Comparison of ENCODE assay signal across 8 cellular contexts in the genomic region with DNA sequence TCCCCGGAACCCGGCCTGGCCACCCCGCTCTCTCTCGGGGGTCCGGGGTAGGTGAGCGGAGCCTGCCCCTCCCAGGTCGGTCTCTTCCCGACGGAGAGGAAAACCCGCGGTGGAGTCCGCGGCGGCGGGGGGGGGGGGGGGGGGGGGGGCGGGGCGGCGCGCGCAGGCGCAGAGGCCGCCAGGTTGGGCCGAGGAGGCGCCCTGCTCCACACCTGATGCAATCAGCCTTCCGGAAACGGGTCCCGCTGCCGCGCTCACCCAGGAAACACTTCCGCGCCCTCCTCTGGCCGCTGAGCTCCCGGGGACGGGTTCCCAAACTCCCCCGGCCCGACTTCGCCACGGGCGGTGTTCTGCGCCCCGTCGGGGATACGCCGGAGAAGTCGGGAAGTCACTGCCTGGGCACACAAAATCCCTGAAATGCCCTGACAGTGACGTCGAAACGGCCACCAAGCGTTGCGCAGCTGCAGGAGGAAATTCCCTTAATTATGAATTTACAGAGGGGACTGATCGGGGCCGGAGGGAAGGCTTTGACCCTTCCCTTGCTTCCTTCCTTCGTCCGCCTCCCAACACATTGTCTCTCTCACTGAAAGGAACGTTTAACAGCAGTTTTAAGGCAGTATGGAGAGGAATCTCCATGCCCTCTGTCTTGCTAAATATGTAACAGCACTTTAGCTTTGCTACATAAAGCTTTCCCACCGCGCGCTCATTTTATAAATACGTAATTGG. TPM values are rescaled to one million over a fixed set of nuclear protein-coding genes. Genes with fewer than 3 reads are reported as not detected.
A peak's percentile ranks its signal among the peaks of the same experiment; 100 is the strongest.
DNase-seq lines count a peak whose midpoint lies in the region; ATAC-seq, FAIRE-seq and TF ChIP-seq lines count a peak whose summit lies in the region.

No MANE protein-coding gene starts in this region.

- peak overlapping the region; percentile 75 for H3K9ac ChIP-seq in SK-N-SH

- H3K79me2 ChIP-seq in SK-N-SH (ENCODE audit: insufficient read depth) = peaks cover 28% of the 10 kb centered on the region

- H3K9me2 ChIP-seq in SK-N-SH = no peaks in the 10 kb centered on the region

- WGBS in SK-N-SH (ENCODE audit: low lambda C conversion rate) = 30% methylated on average over 20 of the region's 59 CpGs
- WGBS in body of pancreas, 2 donors = 0 to 3% methylated on average over 9 to 58 of the region's 59 CpGs

- H3K27ac ChIP-seq in SK-N-SH (ENCODE audit: low read depth in 2 of 2, low read length in 1 of 2) = peak overlapping the region; percentile 29 to 89
- peak overlapping the region; percentile 92 to 97 (median 94) for H3K27ac ChIP-seq in body of pancreas

- ATAC-seq in body of pancreas = peak; percentile 72

- peaks cover 17 to 28% (median 20%) of the 10 kb centered on the region in 3 donors for H3K27me3 Mint-ChIP-seq in immature natural killer cell (ENCODE audit: low read depth in 3 of 3)

- TF ChIP-seq CTCF in SK-N-SH (IDR thresholded peaks at IDR 0.05) (no peak; the same call in 1 of the 2 replicates), body of pancreas (IDR thresholded peaks at IDR 0.05) (peak in 4 of 7 experiments; percentile 17 to 68 (median 54))

- peak overlapping the region; percentile 7 to 67 (median 50) for H3K4me3 Mint-ChIP-seq in immature natural killer cell

- peaks cover 0 to 5% (median 4%) of the 10 kb centered on the region in 3 donors for H3K36me3 Mint-ChIP-seq in immature natural killer cell

- H3K9me3 Mint-ChIP-seq in immature natural killer cell = peaks cover 0 to 18% (median 2%) of the 10 kb centered on the region in 6 donors

- H3K4me2 ChIP-seq in SK-N-SH = peak overlapping the region; percentile 75

- no peaks in the 10 kb centered on the region; the same call in 1 of the 2 replicates for H4K20me1 ChIP-seq in SK-N-SH (ENCODE audit: insufficient read depth)

- H3K4me3 ChIP-seq in SK-N-SH (ENCODE audit: low read depth in 2 of 2, low read length in 1 of 2) (peak overlapping the region; percentile 65 to 68), body of pancreas (peak overlapping the region; percentile 20 to 49)

- H3K9me3 ChIP-seq in SK-N-SH (no peaks in the 10 kb centered on the region), body of pancreas (no peaks in the 10 kb centered on the region)

- CTCF ChIA-PET in SK-N-SH (lab: Yijun Ruan, JAX) = interaction anchor here (0.6 to 9.5 kb wide), 13 partner anchors 15 to 661 kb away, joined by 3 to 196 read pairs (median 3); no protein-coding TSS in a partner anchor

- 0 out of 2 replicates have a peak, but pooled peaks have one; percentile 11 for TF ChIP-seq RAD21 in SK-N-SH (IDR thresholded peaks at IDR 0.05; ENCODE audit: low read length)

- H3K27me3 ChIP-seq in SK-N-SH (ENCODE audit: insufficient read depth) (no peaks in the 10 kb centered on the region), body of pancreas (no peaks in the 10 kb centered on the region)

- H3F3A ChIP-seq in SK-N-SH (replicated peaks; ENCODE audit: insufficient read depth) = peaks cover 18% of the 10 kb centered on the region

- TF ChIP-seq POLR2A in H54 (IDR thresholded peaks at IDR 0.05; ENCODE audit: low read depth, low read length) (peak; percentile 35; the same call in 1 of the 2 replicates), body of pancreas (IDR thresholded peaks at IDR 0.05) (peak; percentile 74 to 95 (median 91))

- no peaks in the 10 kb centered on the region for H3K36me3 ChIP-seq in SK-N-SH (replicated peaks in 1 of 2; ENCODE audit: control insufficient read depth in 1 of 2, insufficient read depth in 2 of 2, low read length in 1 of 2)
- no peaks in the 10 kb centered on the region for H3K36me3 ChIP-seq in body of pancreas (replicated peaks in 1 of 2; ENCODE audit: insufficient read depth in 1 of 2, low read depth in 2 of 2)

- FAIRE-seq in H54 (lab: Jason Lieb, UNC) = no peak

- H3K4me1 Mint-ChIP-seq in immature natural killer cell = peaks cover 6 to 21% of the 10 kb centered on the region in 2 donors

- H3K27ac Mint-ChIP-seq in immature natural killer cell = no peak overlapping the region

- POLR2A ChIA-PET in SK-N-SH (lab: Yijun Ruan, JAX) = interaction anchor here (0.6 to 4.3 kb wide), 4 partner anchors 11 to 294 kb away, joined by 3 to 67 read pairs (median 4); a partner anchor contains a TSS

- H2AFZ ChIP-seq in SK-N-SH (ENCODE audit: low read depth) = peak overlapping the region; percentile 97

- DNase-seq in GM04503 (ENCODE audit: low read depth) (peak; percentile 28), H54 (ENCODE audit: insufficient read length, low spot score) (peak; percentile 76), M059J (ENCODE audit: low read depth) (peak; percentile 79), SK-N-SH (peak; percentile 91), body of pancreas (peak; percentile 87 to 92 (median 90)), immature natural killer cell (no peak), smooth muscle cell of the brain vasculature (ENCODE audit: low read depth, low spot score) (peak; percentile 45), GDM1 (lab: John Stamatoyannopoulos, UW) (no peak)

- intact Hi-C loops in body of pancreas (cut with DNase I) = no loop called here

- 0 out of 4 replicates have a peak, but pooled peaks of 1 of the 2 experiments have one; percentile 17 for TF ChIP-seq EP300 in SK-N-SH (IDR thresholded peaks at IDR 0.05; ENCODE audit: borderline replicate concordance in 1 of 2, low read depth in 1 of 2, low read length in 1 of 2)

- H3K4me1 ChIP-seq in SK-N-SH (ENCODE audit: control insufficient read depth in 1 of 2, insufficient read depth in 2 of 2, low read depth in 1 of 2, low read length in 1 of 2) (peaks cover 4 to 21% of the 10 kb centered on the region in 2 experiments; a peak in 3 of 4 replicates), body of pancreas (peaks cover 36% of the 10 kb centered on the region)

TF ChIP-seq in SK-N-SH, 30 proteins besides CTCF, POLR2A, EP300 and RAD21 (continues in another document):
- no peak for TF ChIP-seq RCOR1 (IDR thresholded peaks at IDR 0.05; ENCODE audit: low read length)
- TF ChIP-seq GABPA (IDR thresholded peaks at IDR 0.05; ENCODE audit: low read depth) = peak; percentile 78
- TF ChIP-seq FOXJ3 (CRISPR knock-in tag; IDR thresholded peaks at IDR 0.05) = peak; percentile 55; the same call in 1 of the 2 replicates
- TF ChIP-seq SMC3 (IDR thresholded peaks at IDR 0.05; ENCODE audit: low read depth, low read length) = 0 out of 2 replicates have a peak, but pooled peaks have one; percentile 3
- TF ChIP-seq SIN3A (IDR thresholded peaks at IDR 0.05; ENCODE audit: borderline replicate concordance, low read depth, low read length) = no peak
- peak; percentile 77 for TF ChIP-seq NRF1 (IDR thresholded peaks at IDR 0.05; ENCODE audit: low read depth, low read length)
- TF ChIP-seq, protein P1, sequence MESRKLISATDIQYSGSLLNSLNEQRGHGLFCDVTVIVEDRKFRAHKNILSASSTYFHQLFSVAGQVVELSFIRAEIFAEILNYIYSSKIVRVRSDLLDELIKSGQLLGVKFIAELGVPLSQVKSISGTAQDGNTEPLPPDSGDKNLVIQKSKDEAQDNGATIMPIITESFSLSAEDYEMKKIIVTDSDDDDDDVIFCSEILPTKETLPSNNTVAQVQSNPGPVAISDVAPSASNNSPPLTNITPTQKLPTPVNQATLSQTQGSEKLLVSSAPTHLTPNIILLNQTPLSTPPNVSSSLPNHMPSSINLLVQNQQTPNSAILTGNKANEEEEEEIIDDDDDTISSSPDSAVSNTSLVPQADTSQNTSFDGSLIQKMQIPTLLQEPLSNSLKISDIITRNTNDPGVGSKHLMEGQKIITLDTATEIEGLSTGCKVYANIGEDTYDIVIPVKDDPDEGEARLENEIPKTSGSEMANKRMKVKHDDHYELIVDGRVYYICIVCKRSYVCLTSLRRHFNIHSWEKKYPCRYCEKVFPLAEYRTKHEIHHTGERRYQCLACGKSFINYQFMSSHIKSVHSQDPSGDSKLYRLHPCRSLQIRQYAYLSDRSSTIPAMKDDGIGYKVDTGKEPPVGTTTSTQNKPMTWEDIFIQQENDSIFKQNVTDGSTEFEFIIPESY (IDR thresholded peaks at IDR 0.05; ENCODE audit: borderline replicate concordance, low read depth) = no peak
- no peak for TF ChIP-seq EZH2phosphoT487 (IDR thresholded peaks at IDR 0.05; ENCODE audit: borderline replicate concordance, low read depth)
- TF ChIP-seq ELF1 (IDR thresholded peaks at IDR 0.05) = peak; percentile 55
- TF ChIP-seq YY1 (IDR thresholded peaks at IDR 0.05; ENCODE audit: low read depth) = no peak
- TF ChIP-seq POLR2AphosphoS5 (IDR thresholded peaks at IDR 0.05; ENCODE audit: low read depth, low read length) = peak; percentile 82
- TF ChIP-seq MXI1 (IDR thresholded peaks at IDR 0.05; ENCODE audit: low read depth, low read length) = no peak; the same call in 1 of the 2 replicates
- TF ChIP-seq TAF1 (IDR thresholded peaks at IDR 0.05; ENCODE audit: borderline replicate concordance, low read depth, low read length) = peak; percentile 56; the same call in 1 of the 2 replicates
- TF ChIP-seq FOSL2 (IDR thresholded peaks at IDR 0.05; ENCODE audit: borderline replicate concordance, low read depth) = no peak
- no peak for TF ChIP-seq CHD2 (IDR thresholded peaks at IDR 0.05; ENCODE audit: low read length, partially characterized antibody)
- TF ChIP-seq MEF2A (IDR thresholded peaks at IDR 0.05; ENCODE audit: borderline replicate concordance, low read depth) = no peak
- no peak for TF ChIP-seq RFX5 (IDR thresholded peaks at IDR 0.05; ENCODE audit: low read length)
- no peak for TF ChIP-seq JUND (IDR thresholded peaks at IDR 0.05)
- TF ChIP-seq, protein P2, sequence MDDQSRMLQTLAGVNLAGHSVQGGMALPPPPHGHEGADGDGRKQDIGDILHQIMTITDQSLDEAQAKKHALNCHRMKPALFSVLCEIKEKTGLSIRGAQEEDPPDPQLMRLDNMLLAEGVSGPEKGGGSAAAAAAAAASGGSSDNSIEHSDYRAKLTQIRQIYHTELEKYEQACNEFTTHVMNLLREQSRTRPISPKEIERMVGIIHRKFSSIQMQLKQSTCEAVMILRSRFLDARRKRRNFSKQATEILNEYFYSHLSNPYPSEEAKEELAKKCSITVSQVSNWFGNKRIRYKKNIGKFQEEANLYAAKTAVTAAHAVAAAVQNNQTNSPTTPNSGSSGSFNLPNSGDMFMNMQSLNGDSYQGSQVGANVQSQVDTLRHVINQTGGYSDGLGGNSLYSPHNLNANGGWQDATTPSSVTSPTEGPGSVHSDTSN (IDR thresholded peaks at IDR 0.05) = no peak

RNA-seq across cellular contexts. Expression of a gene that starts 2.1 kb away (rescaled TPM):
- total RNA-seq in M059J (2014; rRNA removed; shearing (Covaris generic)) = 44.7 and 81.9 TPM in 2 replicates
- polyA plus RNA-seq in SK-N-SH (2012; rRNA removed) (49.8 and 56.6 TPM in 2 replicates), immature natural killer cell (not detected)
- 42.3 and 54.5 TPM in 2 replicates for polyA plus RNA-seq in SK-N-SH (2012; cell fraction: cytosol; rRNA removed)
- 71.4 and 112 TPM in 2 replicates for polyA plus RNA-seq in SK-N-SH (2012; cell fraction: nucleus; rRNA removed)
- 10 to 100 TPM; 34.8 to 42.8 TPM for total RNA-seq in body of pancreas

RNA-seq across cellular contexts. Expression of a gene that starts 40.3 kb away (rescaled TPM):
- total RNA-seq in M059J (2014; rRNA removed; shearing (Covaris generic)) = 1,483 and 1,510 TPM in 2 replicates
- polyA plus RNA-seq in SK-N-SH (2012; rRNA removed) = 1,518 and 1,901 TPM in 2 replicates
- 1,568 and 1,703 TPM in 2 replicates for polyA plus RNA-seq in SK-N-SH (2012; cell fraction: cytosol; rRNA removed)
- polyA plus RNA-seq in SK-N-SH (2012; cell fraction: nucleus; rRNA removed) = 3,000 and 3,222 TPM in 2 replicates
- 100 to 1,000 TPM in 1 of 2 donors, 10 to 100 TPM in 1; 26.5 to 103 TPM for total RNA-seq in body of pancreas
- not detected for polyA plus RNA-seq in immature natural killer cell

Comparison
In these comparisons a context has a peak if more than half of its experiments do, and no peak if none do; other contexts are left out.
1. DNase-seq: peak in GM04503 (single experiment), H54 (single experiment), M059J (single experiment), SK-N-SH (single experiment), body of pancreas (4 of 4) and smooth muscle cell of the brain vasculature (single experiment); none in immature natural killer cell (0 of 3) and GDM1 (single experiment).
2. RNA of a gene that starts 40.3 kb away (total RNA-seq): 1,483 to 1,510 TPM in M059J; 26.5 to 103 TPM in body of pancreas; every median in the first group is over 10 times any median in the second.